9 cellular contexts compared by ENCODE assay signal in genomic region chr4:13705521-13706035, GRCh38.
DNase-seq lines count a peak whose midpoint lies in the region; ATAC-seq and TF ChIP-seq lines count a peak whose summit lies in the region.
"Had no signal": no experiment of that assay in that cellular context is flagged by ENCODE, and none has a peak within 500 bp of the region (broad histone marks: within the 10 kb centered on the region; RNA-seq: fewer than 3 reads in every experiment).

No MANE protein-coding gene starts in this region.

- no peak overlapping the region for H3K4me3 Mint-ChIP-seq in brain

- H3K27ac ChIP-seq in transverse colon: peak overlapping the region; percentile 42 to 81 (median 60)
- H3K27ac ChIP-seq: KMS-11 had no signal

- in situ Hi-C loops in transverse colon (cut with MboI; ENCODE audit: low pct_ligation_motif_present in 1 of 4, low pct_unique_long_range_greater_than_20kb in 1 of 4, low sequenced_read_pairs in 3 of 4): no loop called here

- TF ChIP-seq EP300 in transverse colon (IDR thresholded peaks at IDR 0.05; ENCODE audit: low read depth): no peak

- 37 to 40% methylated on average over 5 to 9 of the region's 9 CpGs for WGBS in transverse colon (ENCODE audit: low coverage in 1 of 2), 2 donors

- peak overlapping the region in 3 of 5 experiments; percentile 44 to 62 (median 44) for H3K27ac Mint-ChIP-seq in brain

- no peaks in the 10 kb centered on the region for H3K36me3 ChIP-seq in transverse colon

- no peak for ATAC-seq in GM21447 (IDR thresholded peaks at IDR 0.05; ENCODE audit: unreplicated experiment)

- peak; percentile 30 for DNase-seq in NCI-H1105 (lab: John Stamatoyannopoulos, UW)
- DNase-seq in kidney glomerular epithelial cell (lab: John Stamatoyannopoulos, UW): peak; percentile 90
- DNase-seq in transverse colon: peak; percentile 61
- DNase-seq in T-helper 9 cell: no peak
- no peak for DNase-seq in NCI-H187 (lab: John Stamatoyannopoulos, UW)
- DNase-seq: hippocampal formation had no signal

- peaks cover 12% of the 10 kb centered on the region for H3K4me1 Mint-ChIP-seq in brain

- peaks cover 0 to 22% (median 4%) of the 10 kb centered on the region in 4 donors for H3K4me1 ChIP-seq in transverse colon

- no peak overlapping the region for H3K4me3 ChIP-seq in transverse colon

- TF ChIP-seq POLR2A in transverse colon (IDR thresholded peaks at IDR 0.05): peak; percentile 35

- H3K36me3 Mint-ChIP-seq in brain: no peaks in the 10 kb centered on the region

- H3K9me3 Mint-ChIP-seq in brain: peaks cover 0 to 3% (median 0%) of the 10 kb centered on the region in 5 experiments

- intact Hi-C loops in transverse colon (cut with DNase I; ENCODE audit: low total_unique reads): no loop called here

- no peaks in the 10 kb centered on the region for H3K9me3 ChIP-seq in transverse colon

- H3K27me3 Mint-ChIP-seq in brain: no peaks in the 10 kb centered on the region

- no peaks in the 10 kb centered on the region for H3K27me3 ChIP-seq in transverse colon

- TF ChIP-seq CTCF in brain (conservative IDR thresholded peaks at IDR 0.05) (no peak), transverse colon (IDR thresholded peaks at IDR 0.05) (no peak)

Comparison
In these comparisons a context has a peak if more than half of its experiments do, and no peak if none do; other contexts are left out.
1. DNase-seq: peak in NCI-H1105 (single experiment), kidney glomerular epithelial cell (single experiment) and transverse colon (single experiment); none in T-helper 9 cell (single experiment) and NCI-H187 (0 of 2).